ENCODE assay signal across 1 cellular context in the genomic region with DNA sequence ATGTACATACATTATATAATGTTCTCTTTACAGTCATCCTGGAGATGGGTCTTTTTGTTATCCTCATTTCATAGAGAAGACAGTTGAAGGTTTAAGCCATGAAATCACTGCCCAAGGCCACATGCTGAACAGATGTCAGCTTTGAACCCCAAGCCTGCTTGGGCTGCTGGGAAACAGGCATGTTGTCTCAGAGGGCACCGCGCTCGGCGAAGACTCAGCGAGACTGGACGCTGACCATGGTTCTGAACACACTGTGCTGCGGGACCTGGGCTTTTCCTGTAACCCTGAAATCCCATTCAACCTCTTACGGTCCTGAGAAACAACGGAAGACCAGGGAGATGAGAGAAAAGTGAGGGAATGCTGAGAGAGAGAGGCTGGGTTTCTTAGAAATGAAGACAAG.
TF ChIP-seq lines count a peak whose summit lies in the region.

No MANE protein-coding gene starts in this region.

TF ChIP-seq in HepG2, 621 proteins besides CTCF, POLR2A, EP300 and RAD21 (continued from another document and continues in another):
- TF ChIP-seq, protein P1, sequence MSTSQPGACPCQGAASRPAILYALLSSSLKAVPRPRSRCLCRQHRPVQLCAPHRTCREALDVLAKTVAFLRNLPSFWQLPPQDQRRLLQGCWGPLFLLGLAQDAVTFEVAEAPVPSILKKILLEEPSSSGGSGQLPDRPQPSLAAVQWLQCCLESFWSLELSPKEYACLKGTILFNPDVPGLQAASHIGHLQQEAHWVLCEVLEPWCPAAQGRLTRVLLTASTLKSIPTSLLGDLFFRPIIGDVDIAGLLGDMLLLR (CRISPR knock-in tag; IDR thresholded peaks at IDR 0.05), result 0 out of 2 replicates have a peak, but pooled peaks have one; percentile 68
- TF ChIP-seq EEA1 (CRISPR knock-in tag; IDR thresholded peaks at IDR 0.05; ENCODE audit: borderline replicate concordance) (no peak), CHD2 (IDR thresholded peaks at IDR 0.05; ENCODE audit: low read depth, low read length) (no peak), SIN3A (IDR thresholded peaks at IDR 0.05; ENCODE audit: borderline replicate concordance, low read depth, low read length) (peak; percentile 63; the same call in 1 of the 2 replicates), MBNL3 (CRISPR knock-in tag; conservative IDR thresholded peaks at IDR 0.05) (no peak), SP5 (CRISPR knock-in tag; IDR thresholded peaks at IDR 0.05; ENCODE audit: borderline replicate concordance, low read depth) (no peak), ZNF615 (CRISPR knock-in tag; IDR thresholded peaks at IDR 0.05; ENCODE audit: borderline replicate concordance) (no peak), ZNF3 (CRISPR knock-in tag; IDR thresholded peaks at IDR 0.05) (no peak), THYN1 (CRISPR knock-in tag; IDR thresholded peaks at IDR 0.05; ENCODE audit: borderline replicate concordance, low read depth) (no peak), ZFP82 (CRISPR knock-in tag; IDR thresholded peaks at IDR 0.05; ENCODE audit: borderline replicate concordance) (no peak), SP4 (CRISPR knock-in tag; IDR thresholded peaks at IDR 0.05) (no peak), SNAPC2 (CRISPR knock-in tag; IDR thresholded peaks at IDR 0.05) (no peak), FOXM1 (CRISPR knock-in tag; IDR thresholded peaks at IDR 0.05) (no peak), MAFG (CRISPR knock-in tag; IDR thresholded peaks at IDR 0.05) (no peak), ZNF446 (CRISPR knock-in tag; IDR thresholded peaks at IDR 0.05) (no peak), XRCC5 (optimal IDR thresholded peaks at IDR 0.05; ENCODE audit: low read length) (peak; percentile 57), MTA3 (CRISPR knock-in tag; IDR thresholded peaks at IDR 0.05) (no peak), ZNF350 (CRISPR knock-in tag; IDR thresholded peaks at IDR 0.05; ENCODE audit: borderline replicate concordance, low read depth) (no peak), ZNF709 (CRISPR knock-in tag; IDR thresholded peaks at IDR 0.05) (no peak), ZNF234 (CRISPR knock-in tag; conservative IDR thresholded peaks at IDR 0.05) (no peak), ZSCAN12 (CRISPR knock-in tag; IDR thresholded peaks at IDR 0.05) (no peak), NPAS2 (CRISPR knock-in tag; IDR thresholded peaks at IDR 0.05; ENCODE audit: borderline replicate concordance) (no peak), ZFP36L2 (CRISPR knock-in tag; IDR thresholded peaks at IDR 0.05) (no peak), SP140L (CRISPR knock-in tag; IDR thresholded peaks at IDR 0.05; ENCODE audit: borderline replicate concordance) (no peak)
- TF ChIP-seq, protein P2, sequence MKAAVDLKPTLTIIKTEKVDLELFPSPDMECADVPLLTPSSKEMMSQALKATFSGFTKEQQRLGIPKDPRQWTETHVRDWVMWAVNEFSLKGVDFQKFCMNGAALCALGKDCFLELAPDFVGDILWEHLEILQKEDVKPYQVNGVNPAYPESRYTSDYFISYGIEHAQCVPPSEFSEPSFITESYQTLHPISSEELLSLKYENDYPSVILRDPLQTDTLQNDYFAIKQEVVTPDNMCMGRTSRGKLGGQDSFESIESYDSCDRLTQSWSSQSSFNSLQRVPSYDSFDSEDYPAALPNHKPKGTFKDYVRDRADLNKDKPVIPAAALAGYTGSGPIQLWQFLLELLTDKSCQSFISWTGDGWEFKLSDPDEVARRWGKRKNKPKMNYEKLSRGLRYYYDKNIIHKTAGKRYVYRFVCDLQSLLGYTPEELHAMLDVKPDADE (CRISPR knock-in tag; IDR thresholded peaks at IDR 0.05), result 0 out of 2 replicates have a peak, but pooled peaks have one; percentile 58
- TF ChIP-seq, protein P3, sequence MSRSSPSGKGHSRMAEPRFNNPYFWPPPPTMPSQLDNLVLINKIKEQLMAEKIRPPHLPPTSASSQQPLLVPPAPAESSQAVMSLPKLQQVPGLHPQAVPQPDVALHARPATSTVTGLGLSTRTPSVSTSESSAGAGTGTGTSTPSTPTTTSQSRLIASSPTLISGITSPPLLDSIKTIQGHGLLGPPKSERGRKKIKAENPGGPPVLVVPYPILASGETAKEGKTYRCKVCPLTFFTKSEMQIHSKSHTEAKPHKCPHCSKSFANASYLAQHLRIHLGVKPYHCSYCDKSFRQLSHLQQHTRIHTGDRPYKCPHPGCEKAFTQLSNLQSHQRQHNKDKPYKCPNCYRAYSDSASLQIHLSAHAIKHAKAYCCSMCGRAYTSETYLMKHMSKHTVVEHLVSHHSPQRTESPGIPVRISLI (CRISPR knock-in tag; IDR thresholded peaks at IDR 0.05; ENCODE audit: borderline replicate concordance), result no peak
- TF ChIP-seq, protein P4, sequence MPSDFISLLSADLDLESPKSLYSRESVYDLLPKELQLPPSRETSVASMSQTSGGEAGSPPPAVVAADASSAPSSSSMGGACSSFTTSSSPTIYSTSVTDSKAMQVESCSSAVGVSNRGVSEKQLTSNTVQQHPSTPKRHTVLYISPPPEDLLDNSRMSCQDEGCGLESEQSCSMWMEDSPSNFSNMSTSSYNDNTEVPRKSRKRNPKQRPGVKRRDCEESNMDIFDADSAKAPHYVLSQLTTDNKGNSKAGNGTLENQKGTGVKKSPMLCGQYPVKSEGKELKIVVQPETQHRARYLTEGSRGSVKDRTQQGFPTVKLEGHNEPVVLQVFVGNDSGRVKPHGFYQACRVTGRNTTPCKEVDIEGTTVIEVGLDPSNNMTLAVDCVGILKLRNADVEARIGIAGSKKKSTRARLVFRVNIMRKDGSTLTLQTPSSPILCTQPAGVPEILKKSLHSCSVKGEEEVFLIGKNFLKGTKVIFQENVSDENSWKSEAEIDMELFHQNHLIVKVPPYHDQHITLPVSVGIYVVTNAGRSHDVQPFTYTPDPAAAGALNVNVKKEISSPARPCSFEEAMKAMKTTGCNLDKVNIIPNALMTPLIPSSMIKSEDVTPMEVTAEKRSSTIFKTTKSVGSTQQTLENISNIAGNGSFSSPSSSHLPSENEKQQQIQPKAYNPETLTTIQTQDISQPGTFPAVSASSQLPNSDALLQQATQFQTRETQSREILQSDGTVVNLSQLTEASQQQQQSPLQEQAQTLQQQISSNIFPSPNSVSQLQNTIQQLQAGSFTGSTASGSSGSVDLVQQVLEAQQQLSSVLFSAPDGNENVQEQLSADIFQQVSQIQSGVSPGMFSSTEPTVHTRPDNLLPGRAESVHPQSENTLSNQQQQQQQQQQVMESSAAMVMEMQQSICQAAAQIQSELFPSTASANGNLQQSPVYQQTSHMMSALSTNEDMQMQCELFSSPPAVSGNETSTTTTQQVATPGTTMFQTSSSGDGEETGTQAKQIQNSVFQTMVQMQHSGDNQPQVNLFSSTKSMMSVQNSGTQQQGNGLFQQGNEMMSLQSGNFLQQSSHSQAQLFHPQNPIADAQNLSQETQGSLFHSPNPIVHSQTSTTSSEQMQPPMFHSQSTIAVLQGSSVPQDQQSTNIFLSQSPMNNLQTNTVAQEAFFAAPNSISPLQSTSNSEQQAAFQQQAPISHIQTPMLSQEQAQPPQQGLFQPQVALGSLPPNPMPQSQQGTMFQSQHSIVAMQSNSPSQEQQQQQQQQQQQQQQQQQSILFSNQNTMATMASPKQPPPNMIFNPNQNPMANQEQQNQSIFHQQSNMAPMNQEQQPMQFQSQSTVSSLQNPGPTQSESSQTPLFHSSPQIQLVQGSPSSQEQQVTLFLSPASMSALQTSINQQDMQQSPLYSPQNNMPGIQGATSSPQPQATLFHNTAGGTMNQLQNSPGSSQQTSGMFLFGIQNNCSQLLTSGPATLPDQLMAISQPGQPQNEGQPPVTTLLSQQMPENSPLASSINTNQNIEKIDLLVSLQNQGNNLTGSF (CRISPR knock-in tag; IDR thresholded peaks at IDR 0.05), result peak; percentile 75; the same call in 1 of the 2 replicates
- TF ChIP-seq, protein P5, sequence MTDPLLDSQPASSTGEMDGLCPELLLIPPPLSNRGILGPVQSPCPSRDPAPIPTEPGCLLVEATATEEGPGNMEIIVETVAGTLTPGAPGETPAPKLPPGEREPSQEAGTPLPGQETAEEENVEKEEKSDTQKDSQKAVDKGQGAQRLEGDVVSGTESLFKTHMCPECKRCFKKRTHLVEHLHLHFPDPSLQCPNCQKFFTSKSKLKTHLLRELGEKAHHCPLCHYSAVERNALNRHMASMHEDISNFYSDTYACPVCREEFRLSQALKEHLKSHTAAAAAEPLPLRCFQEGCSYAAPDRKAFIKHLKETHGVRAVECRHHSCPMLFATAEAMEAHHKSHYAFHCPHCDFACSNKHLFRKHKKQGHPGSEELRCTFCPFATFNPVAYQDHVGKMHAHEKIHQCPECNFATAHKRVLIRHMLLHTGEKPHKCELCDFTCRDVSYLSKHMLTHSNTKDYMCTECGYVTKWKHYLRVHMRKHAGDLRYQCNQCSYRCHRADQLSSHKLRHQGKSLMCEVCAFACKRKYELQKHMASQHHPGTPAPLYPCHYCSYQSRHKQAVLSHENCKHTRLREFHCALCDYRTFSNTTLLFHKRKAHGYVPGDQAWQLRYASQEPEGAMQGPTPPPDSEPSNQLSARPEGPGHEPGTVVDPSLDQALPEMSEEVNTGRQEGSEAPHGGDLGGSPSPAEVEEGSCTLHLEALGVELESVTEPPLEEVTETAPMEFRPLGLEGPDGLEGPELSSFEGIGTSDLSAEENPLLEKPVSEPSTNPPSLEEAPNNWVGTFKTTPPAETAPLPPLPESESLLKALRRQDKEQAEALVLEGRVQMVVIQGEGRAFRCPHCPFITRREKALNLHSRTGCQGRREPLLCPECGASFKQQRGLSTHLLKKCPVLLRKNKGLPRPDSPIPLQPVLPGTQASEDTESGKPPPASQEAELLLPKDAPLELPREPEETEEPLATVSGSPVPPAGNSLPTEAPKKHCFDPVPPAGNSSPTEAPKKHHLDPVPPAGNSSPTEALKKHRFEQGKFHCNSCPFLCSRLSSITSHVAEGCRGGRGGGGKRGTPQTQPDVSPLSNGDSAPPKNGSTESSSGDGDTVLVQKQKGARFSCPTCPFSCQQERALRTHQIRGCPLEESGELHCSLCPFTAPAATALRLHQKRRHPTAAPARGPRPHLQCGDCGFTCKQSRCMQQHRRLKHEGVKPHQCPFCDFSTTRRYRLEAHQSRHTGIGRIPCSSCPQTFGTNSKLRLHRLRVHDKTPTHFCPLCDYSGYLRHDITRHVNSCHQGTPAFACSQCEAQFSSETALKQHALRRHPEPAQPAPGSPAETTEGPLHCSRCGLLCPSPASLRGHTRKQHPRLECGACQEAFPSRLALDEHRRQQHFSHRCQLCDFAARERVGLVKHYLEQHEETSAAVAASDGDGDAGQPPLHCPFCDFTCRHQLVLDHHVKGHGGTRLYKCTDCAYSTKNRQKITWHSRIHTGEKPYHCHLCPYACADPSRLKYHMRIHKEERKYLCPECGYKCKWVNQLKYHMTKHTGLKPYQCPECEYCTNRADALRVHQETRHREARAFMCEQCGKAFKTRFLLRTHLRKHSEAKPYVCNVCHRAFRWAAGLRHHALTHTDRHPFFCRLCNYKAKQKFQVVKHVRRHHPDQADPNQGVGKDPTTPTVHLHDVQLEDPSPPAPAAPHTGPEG (CRISPR knock-in tag; IDR thresholded peaks at IDR 0.05), result peak; percentile 59; the same call in 1 of the 2 replicates
- TF ChIP-seq, protein P6, sequence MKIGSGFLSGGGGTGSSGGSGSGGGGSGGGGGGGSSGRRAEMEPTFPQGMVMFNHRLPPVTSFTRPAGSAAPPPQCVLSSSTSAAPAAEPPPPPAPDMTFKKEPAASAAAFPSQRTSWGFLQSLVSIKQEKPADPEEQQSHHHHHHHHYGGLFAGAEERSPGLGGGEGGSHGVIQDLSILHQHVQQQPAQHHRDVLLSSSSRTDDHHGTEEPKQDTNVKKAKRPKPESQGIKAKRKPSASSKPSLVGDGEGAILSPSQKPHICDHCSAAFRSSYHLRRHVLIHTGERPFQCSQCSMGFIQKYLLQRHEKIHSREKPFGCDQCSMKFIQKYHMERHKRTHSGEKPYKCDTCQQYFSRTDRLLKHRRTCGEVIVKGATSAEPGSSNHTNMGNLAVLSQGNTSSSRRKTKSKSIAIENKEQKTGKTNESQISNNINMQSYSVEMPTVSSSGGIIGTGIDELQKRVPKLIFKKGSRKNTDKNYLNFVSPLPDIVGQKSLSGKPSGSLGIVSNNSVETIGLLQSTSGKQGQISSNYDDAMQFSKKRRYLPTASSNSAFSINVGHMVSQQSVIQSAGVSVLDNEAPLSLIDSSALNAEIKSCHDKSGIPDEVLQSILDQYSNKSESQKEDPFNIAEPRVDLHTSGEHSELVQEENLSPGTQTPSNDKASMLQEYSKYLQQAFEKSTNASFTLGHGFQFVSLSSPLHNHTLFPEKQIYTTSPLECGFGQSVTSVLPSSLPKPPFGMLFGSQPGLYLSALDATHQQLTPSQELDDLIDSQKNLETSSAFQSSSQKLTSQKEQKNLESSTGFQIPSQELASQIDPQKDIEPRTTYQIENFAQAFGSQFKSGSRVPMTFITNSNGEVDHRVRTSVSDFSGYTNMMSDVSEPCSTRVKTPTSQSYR (CRISPR knock-in tag; IDR thresholded peaks at IDR 0.05; ENCODE audit: borderline replicate concordance), result peak; percentile 43; the same call in 1 of the 2 replicates
- TF ChIP-seq, protein P7, sequence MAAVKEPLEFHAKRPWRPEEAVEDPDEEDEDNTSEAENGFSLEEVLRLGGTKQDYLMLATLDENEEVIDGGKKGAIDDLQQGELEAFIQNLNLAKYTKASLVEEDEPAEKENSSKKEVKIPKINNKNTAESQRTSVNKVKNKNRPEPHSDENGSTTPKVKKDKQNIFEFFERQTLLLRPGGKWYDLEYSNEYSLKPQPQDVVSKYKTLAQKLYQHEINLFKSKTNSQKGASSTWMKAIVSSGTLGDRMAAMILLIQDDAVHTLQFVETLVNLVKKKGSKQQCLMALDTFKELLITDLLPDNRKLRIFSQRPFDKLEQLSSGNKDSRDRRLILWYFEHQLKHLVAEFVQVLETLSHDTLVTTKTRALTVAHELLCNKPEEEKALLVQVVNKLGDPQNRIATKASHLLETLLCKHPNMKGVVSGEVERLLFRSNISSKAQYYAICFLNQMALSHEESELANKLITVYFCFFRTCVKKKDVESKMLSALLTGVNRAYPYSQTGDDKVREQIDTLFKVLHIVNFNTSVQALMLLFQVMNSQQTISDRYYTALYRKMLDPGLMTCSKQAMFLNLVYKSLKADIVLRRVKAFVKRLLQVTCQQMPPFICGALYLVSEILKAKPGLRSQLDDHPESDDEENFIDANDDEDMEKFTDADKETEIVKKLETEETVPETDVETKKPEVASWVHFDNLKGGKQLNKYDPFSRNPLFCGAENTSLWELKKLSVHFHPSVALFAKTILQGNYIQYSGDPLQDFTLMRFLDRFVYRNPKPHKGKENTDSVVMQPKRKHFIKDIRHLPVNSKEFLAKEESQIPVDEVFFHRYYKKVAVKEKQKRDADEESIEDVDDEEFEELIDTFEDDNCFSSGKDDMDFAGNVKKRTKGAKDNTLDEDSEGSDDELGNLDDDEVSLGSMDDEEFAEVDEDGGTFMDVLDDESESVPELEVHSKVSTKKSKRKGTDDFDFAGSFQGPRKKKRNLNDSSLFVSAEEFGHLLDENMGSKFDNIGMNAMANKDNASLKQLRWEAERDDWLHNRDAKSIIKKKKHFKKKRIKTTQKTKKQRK (IDR thresholded peaks at IDR 0.05; ENCODE audit: low read length), result no peak
- TF ChIP-seq, protein P8, sequence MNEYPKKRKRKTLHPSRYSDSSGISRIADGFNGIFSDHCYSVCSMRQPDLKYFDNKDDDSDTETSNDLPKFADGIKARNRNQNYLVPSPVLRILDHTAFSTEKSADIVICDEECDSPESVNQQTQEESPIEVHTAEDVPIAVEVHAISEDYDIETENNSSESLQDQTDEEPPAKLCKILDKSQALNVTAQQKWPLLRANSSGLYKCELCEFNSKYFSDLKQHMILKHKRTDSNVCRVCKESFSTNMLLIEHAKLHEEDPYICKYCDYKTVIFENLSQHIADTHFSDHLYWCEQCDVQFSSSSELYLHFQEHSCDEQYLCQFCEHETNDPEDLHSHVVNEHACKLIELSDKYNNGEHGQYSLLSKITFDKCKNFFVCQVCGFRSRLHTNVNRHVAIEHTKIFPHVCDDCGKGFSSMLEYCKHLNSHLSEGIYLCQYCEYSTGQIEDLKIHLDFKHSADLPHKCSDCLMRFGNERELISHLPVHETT (CRISPR knock-in tag; conservative IDR thresholded peaks at IDR 0.05), result 0 out of 2 replicates have a peak, but pooled peaks have one; percentile 27
